Comparison of ENCODE assay signal across 15 cellular contexts in genomic region chr20:25256226-25256859, GRCh38. TPM values are rescaled to one million over a fixed set of nuclear protein-coding genes. Genes with fewer than 3 reads are reported as not detected.
A peak's percentile ranks its signal among the peaks of the same experiment; 100 is the strongest.
DNase-seq lines count a peak whose midpoint lies in the region; ATAC-seq and TF ChIP-seq lines count a peak whose summit lies in the region.
"Had no signal": no experiment of that assay in that cellular context is flagged by ENCODE, and none has a peak within 500 bp of the region (broad histone marks: within the 10 kb centered on the region; RNA-seq: fewer than 3 reads in every experiment).

No MANE protein-coding gene starts in this region.

- no peaks in the 10 kb centered on the region for H3F3A ChIP-seq in SK-N-SH (replicated peaks; ENCODE audit: insufficient read depth)

- ATAC-seq in SK-N-SH treated with all-trans-retinoic acid at 6 μM for 48 hours (no peak), right lobe of liver (peak; percentile 64 to 90 (median 75))
- ATAC-seq: activated CD8-positive, alpha-beta T cell treated with anti-CD3 and anti-CD28 coated beads for 36 hours had no signal

- no peak overlapping the region for H3K9ac ChIP-seq in SK-N-SH

- H3K4me1 ChIP-seq in SK-N-SH (ENCODE audit: control insufficient read depth in 1 of 2, insufficient read depth in 2 of 2, low read depth in 1 of 2, low read length in 1 of 2): peaks cover 0 to 47% of the 10 kb centered on the region in 2 experiments; a peak in 3 of 4 replicates
- peaks cover 0 to 16% (median 6%) of the 10 kb centered on the region in 4 donors for H3K4me1 ChIP-seq in right lobe of liver
- H3K4me1 ChIP-seq in suprapubic skin: peaks cover 39% of the 10 kb centered on the region

- TF ChIP-seq POLR2A in right lobe of liver (IDR thresholded peaks at IDR 0.05) (no peak), suprapubic skin (IDR thresholded peaks at IDR 0.05) (no peak)

- H3K27me3 ChIP-seq in SK-N-SH (ENCODE audit: insufficient read depth) (no peaks in the 10 kb centered on the region), right lobe of liver (no peaks in the 10 kb centered on the region), suprapubic skin (no peaks in the 10 kb centered on the region)

- 98% methylated on average over 5 of the region's 5 CpGs for WGBS in SK-N-SH (ENCODE audit: low lambda C conversion rate)
- 47% methylated on average over 4 of the region's 5 CpGs for WGBS in right lobe of liver (ENCODE audit: insufficient coverage, low coverage, low lambda C conversion rate, missing lambda C conversion rate)
- WGBS in suprapubic skin: 52% methylated on average over 5 of the region's 5 CpGs

- TF ChIP-seq RAD21 in SK-N-SH (IDR thresholded peaks at IDR 0.05; ENCODE audit: low read length): no peak

- H3K27ac ChIP-seq in SK-N-SH (ENCODE audit: low read depth in 2 of 2, low read length in 1 of 2) (no peak overlapping the region), epithelial cell of prostate (peak overlapping the region; percentile 100), right lobe of liver (peak overlapping the region; percentile 43 to 44 (median 44)), suprapubic skin (peak overlapping the region; percentile 63), substantia nigra (ENCODE audit: low read depth, low read length, poor library complexity, severe bottlenecking) (no peak overlapping the region)
- H3K27ac ChIP-seq: 22Rv1 had no signal

- H2AFZ ChIP-seq in SK-N-SH (ENCODE audit: low read depth): no peak overlapping the region

- H3K4me2 ChIP-seq in SK-N-SH: no peak overlapping the region

- intact Hi-C loops in right lobe of liver (cut with DNase I): no loop called here

- TF ChIP-seq EP300 in SK-N-SH (IDR thresholded peaks at IDR 0.05; ENCODE audit: borderline replicate concordance in 1 of 2, low read depth in 1 of 2, low read length in 1 of 2) (no peak), suprapubic skin (IDR thresholded peaks at IDR 0.05) (no peak)

- TF ChIP-seq CTCF in SK-N-SH (IDR thresholded peaks at IDR 0.05) (no peak), right lobe of liver (IDR thresholded peaks at IDR 0.05) (no peak), suprapubic skin (IDR thresholded peaks at IDR 0.05) (no peak)

- no peaks in the 10 kb centered on the region for H3K9me2 ChIP-seq in SK-N-SH

- H4K20me1 ChIP-seq in SK-N-SH (ENCODE audit: insufficient read depth): peaks cover 77% of the 10 kb centered on the region

- CTCF ChIA-PET in SK-N-SH (lab: Yijun Ruan, JAX): interaction anchor here (1.1 to 2.9 kb wide), 4 partner anchors 38 to 261 kb away, joined by 3 to 16 read pairs (median 10); no protein-coding TSS in a partner anchor

- POLR2A ChIA-PET in SK-N-SH (lab: Yijun Ruan, JAX): no interaction called here

- peaks cover 90% of the 10 kb centered on the region for H3K79me2 ChIP-seq in SK-N-SH (ENCODE audit: insufficient read depth)

- H3K36me3 ChIP-seq in SK-N-SH (replicated peaks in 1 of 2; ENCODE audit: control insufficient read depth in 1 of 2, insufficient read depth in 2 of 2, low read length in 1 of 2) (peaks cover 18 to 30% of the 10 kb centered on the region in 2 experiments), right lobe of liver (peaks cover 0 to 2% (median 0%) of the 10 kb centered on the region in 4 donors), suprapubic skin (peaks cover 21% of the 10 kb centered on the region)

- no peaks in the 10 kb centered on the region for H3K9me3 ChIP-seq in SK-N-SH
- H3K9me3 ChIP-seq in right lobe of liver: no peaks in the 10 kb centered on the region
- H3K9me3 ChIP-seq in suprapubic skin: no peaks in the 10 kb centered on the region

- no peak overlapping the region for H3K4me3 ChIP-seq in SK-N-SH (ENCODE audit: low read depth in 2 of 2, low read length in 1 of 2)
- peak overlapping the region in 1 of 3 donors; percentile 25 for H3K4me3 ChIP-seq in right lobe of liver
- H3K4me3 ChIP-seq in suprapubic skin: peak overlapping the region; percentile 8

- DNase-seq in SK-N-SH (peak; percentile 4), epithelial cell of prostate (ENCODE audit: low read depth, low spot score) (no peak), right lobe of liver (no peak), suprapubic skin (ENCODE audit: low spot score in 2 of 2) (peak in 1 of 2 donors; percentile 58), AG20443 (ENCODE audit: low spot score) (no peak), substantia nigra (lab: John Stamatoyannopoulos, UW) (no peak), T1000 (lab: John Stamatoyannopoulos, UW) (no peak)
- DNase-seq: activated CD8-positive, alpha-beta T cell treated with anti-CD3 and anti-CD28 coated beads for 36 hours; activated naive CD4-positive, alpha-beta T cell treated with anti-CD3 and anti-CD28 coated beads for 36 hours; NCI-H1436; NCI-H526; nephron progenitor cell; RPMI8226 had no signal

TF ChIP-seq in SK-N-SH, 30 proteins besides CTCF, POLR2A, EP300 and RAD21 (continues in another document):
- TF ChIP-seq RFX5 (IDR thresholded peaks at IDR 0.05; ENCODE audit: low read length) (no peak), TAF1 (IDR thresholded peaks at IDR 0.05; ENCODE audit: borderline replicate concordance, low read depth, low read length) (no peak), RXRA (IDR thresholded peaks at IDR 0.05; ENCODE audit: borderline replicate concordance, low read depth) (no peak), YY1 (IDR thresholded peaks at IDR 0.05; ENCODE audit: low read depth) (no peak)
- TF ChIP-seq, protein P1, sequence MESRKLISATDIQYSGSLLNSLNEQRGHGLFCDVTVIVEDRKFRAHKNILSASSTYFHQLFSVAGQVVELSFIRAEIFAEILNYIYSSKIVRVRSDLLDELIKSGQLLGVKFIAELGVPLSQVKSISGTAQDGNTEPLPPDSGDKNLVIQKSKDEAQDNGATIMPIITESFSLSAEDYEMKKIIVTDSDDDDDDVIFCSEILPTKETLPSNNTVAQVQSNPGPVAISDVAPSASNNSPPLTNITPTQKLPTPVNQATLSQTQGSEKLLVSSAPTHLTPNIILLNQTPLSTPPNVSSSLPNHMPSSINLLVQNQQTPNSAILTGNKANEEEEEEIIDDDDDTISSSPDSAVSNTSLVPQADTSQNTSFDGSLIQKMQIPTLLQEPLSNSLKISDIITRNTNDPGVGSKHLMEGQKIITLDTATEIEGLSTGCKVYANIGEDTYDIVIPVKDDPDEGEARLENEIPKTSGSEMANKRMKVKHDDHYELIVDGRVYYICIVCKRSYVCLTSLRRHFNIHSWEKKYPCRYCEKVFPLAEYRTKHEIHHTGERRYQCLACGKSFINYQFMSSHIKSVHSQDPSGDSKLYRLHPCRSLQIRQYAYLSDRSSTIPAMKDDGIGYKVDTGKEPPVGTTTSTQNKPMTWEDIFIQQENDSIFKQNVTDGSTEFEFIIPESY (IDR thresholded peaks at IDR 0.05; ENCODE audit: borderline replicate concordance, low read depth): no peak

TF ChIP-seq in SK-N-SH treated with all-trans-retinoic acid at 6 μM for 48 hours, 23 proteins besides CTCF, POLR2A, EP300 and RAD21:
- TF ChIP-seq ESRRG (CRISPR knock-in tag; IDR thresholded peaks at IDR 0.05) (no peak), SNAI2 (CRISPR knock-in tag; IDR thresholded peaks at IDR 0.05) (no peak), BACH2 (CRISPR knock-in tag; IDR thresholded peaks at IDR 0.05; ENCODE audit: borderline replicate concordance) (no peak)
TF ChIP-seq in SK-N-SH treated with all-trans-retinoic acid at 6 μM for 48 hours: peak in this region for 0.

RNA-seq across cellular contexts. Expression of gene PYGB, which starts 8.5 kb away (rescaled TPM):
- 32.2 and 35.8 TPM in 2 replicates for polyA plus RNA-seq in SK-N-SH (2012; rRNA removed)
- 16.8 and 25.0 TPM in 2 replicates for polyA plus RNA-seq in SK-N-SH (2012; cell fraction: cytosol; rRNA removed)
- polyA plus RNA-seq in SK-N-SH (2012; cell fraction: nucleus; rRNA removed): 75.6 and 77.6 TPM in 2 replicates
- 10 to 100 TPM in 3 of 6 experiments, 1 to 10 TPM in 3; 6.6 to 27.4 (median 13.2) TPM for total RNA-seq in right lobe of liver
- 100 to 1,000 TPM; 142 to 247 (median 198) TPM for total RNA-seq in suprapubic skin

Comparison
In these comparisons a context has a peak if more than half of its experiments do, and no peak if none do; other contexts are left out.
1. H3K27ac ChIP-seq: peak in epithelial cell of prostate (single experiment), right lobe of liver (3 of 3) and suprapubic skin (single experiment); none in SK-N-SH (0 of 2) and substantia nigra (single experiment).
2. RNA of gene PYGB, which starts 8.5 kb away (total RNA-seq): 142 to 247 TPM in suprapubic skin; 6.6 to 27.4 TPM in right lobe of liver; every median in the first group is over 4 times any median in the second.